1 cellular context compared by ENCODE assay signal in the genomic region with DNA sequence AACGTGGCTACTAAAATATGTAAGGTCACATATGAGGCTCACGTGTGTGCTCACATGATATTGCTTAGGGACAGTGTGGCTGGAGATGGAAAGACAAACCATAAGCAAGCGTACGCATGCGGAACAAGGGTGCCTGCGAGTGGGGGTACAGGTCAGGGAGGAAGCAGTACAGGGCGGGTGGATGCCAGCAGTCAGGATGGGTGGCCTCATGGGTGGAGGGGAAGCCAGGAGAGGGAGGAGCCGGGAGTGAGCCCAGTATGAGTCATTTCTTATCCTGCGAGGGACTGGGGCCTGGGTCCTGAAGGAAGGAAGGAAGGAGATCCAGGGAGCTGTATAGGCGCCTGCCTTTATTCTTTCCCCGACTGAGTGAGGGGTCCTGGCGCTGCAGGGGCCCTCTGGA.
TF ChIP-seq lines count a peak whose summit lies in the region.

No MANE protein-coding gene starts in this region.

TF ChIP-seq in K562, 482 proteins besides CTCF, POLR2A, EP300 and RAD21 (continued from another document and continues in another):
- TF ChIP-seq SREBF2 (CRISPR knock-in tag; IDR thresholded peaks at IDR 0.05) (no peak), CXXC5 (CRISPR knock-in tag; IDR thresholded peaks at IDR 0.05) (peak; percentile 35), CSDE1 (IDR thresholded peaks at IDR 0.05) (no peak), HDAC2 (IDR thresholded peaks at IDR 0.05) (no peak), NR2C1 (IDR thresholded peaks at IDR 0.05) (no peak), NR2C1 (tag; IDR thresholded peaks at IDR 0.05) (no peak), FOS (IDR thresholded peaks at IDR 0.05; ENCODE audit: extremely low read depth, insufficient read length) (peak; percentile 17), ELK3 (CRISPR knock-in tag; IDR thresholded peaks at IDR 0.05) (no peak), ZNF3 (CRISPR knock-in tag; IDR thresholded peaks at IDR 0.05) (no peak), TAF1 (IDR thresholded peaks at IDR 0.05; ENCODE audit: control insufficient read depth, extremely low read depth, insufficient read depth, low read length, severe bottlenecking) (no peak), CBX8 (IDR thresholded peaks at IDR 0.05; ENCODE audit: borderline replicate concordance, extremely low read depth, low read depth, low read length, poor library complexity, severe bottlenecking) (no peak), SAFB2 (IDR thresholded peaks at IDR 0.05; ENCODE audit: borderline replicate concordance, low read depth, low read length, severe bottlenecking) (no peak), BDP1 (IDR thresholded peaks at IDR 0.05; ENCODE audit: insufficient read depth, insufficient read length) (no peak), NR4A1 (CRISPR knock-in tag; IDR thresholded peaks at IDR 0.05) (no peak), NR4A1 (tag; IDR thresholded peaks at IDR 0.05) (no peak), THRAP3 (IDR thresholded peaks at IDR 0.05; ENCODE audit: borderline replicate concordance) (no peak), TCFL5 (CRISPR knock-in tag; conservative IDR thresholded peaks at IDR 0.05) (no peak), RCOR1 (IDR thresholded peaks at IDR 0.05; ENCODE audit: borderline replicate concordance in 1 of 2, low read depth in 2 of 2, low read length in 2 of 2) (no peak), ATF3 (IDR thresholded peaks at IDR 0.05) (peak; percentile 85), ATF3 (CRISPR knock-in tag; conservative IDR thresholded peaks at IDR 0.05) (no peak), MLX (CRISPR knock-in tag; conservative IDR thresholded peaks at IDR 0.05) (no peak), SMAD4 (CRISPR knock-in tag; conservative IDR thresholded peaks at IDR 0.05) (0 out of 2 replicates have a peak, but pooled peaks have one; percentile 35), HMG20A (CRISPR knock-in tag; conservative IDR thresholded peaks at IDR 0.05) (no peak), ZFP30 (CRISPR knock-in tag; IDR thresholded peaks at IDR 0.05; ENCODE audit: borderline replicate concordance) (no peak), JUN (IDR thresholded peaks at IDR 0.05; ENCODE audit: borderline replicate concordance, low read depth, low read length) (peak; percentile 64; the same call in 1 of the 2 replicates), JUN (CRISPR knock-in tag; IDR thresholded peaks at IDR 0.05; ENCODE audit: borderline replicate concordance) (no peak), EZH2 (IDR thresholded peaks at IDR 0.05; ENCODE audit: borderline replicate concordance, low read depth, low read length) (no peak), DPF2 (IDR thresholded peaks at IDR 0.05) (peak; percentile 68; the same call in 1 of the 2 replicates), NRF1 (conservative IDR thresholded peaks at IDR 0.05 in 1 of 2, IDR thresholded peaks at IDR 0.05 in 1 of 2) (peak; percentile 65 to 71), FOSL1 (tag; conservative IDR thresholded peaks at IDR 0.05) (peak; percentile 86), PHF20 (IDR thresholded peaks at IDR 0.05; ENCODE audit: partially characterized antibody) (no peak), JUND (IDR thresholded peaks at IDR 0.05; ENCODE audit: borderline replicate concordance, low read depth, low read length) (peak; percentile 93), JUND (tag; IDR thresholded peaks at IDR 0.05; ENCODE audit: borderline replicate concordance, low read depth, low read length) (peak; percentile 87; the same call in 2 of the 3 replicates), ARID1B (IDR thresholded peaks at IDR 0.05) (peak; percentile 67), ATF7 (IDR thresholded peaks at IDR 0.05) (peak; percentile 32; the same call in 1 of the 2 replicates), ZNF263 (CRISPR knock-in tag; IDR thresholded peaks at IDR 0.05; ENCODE audit: borderline replicate concordance) (no peak), MXD1 (CRISPR knock-in tag; IDR thresholded peaks at IDR 0.05; ENCODE audit: borderline replicate concordance, poor library complexity, severe bottlenecking) (no peak), RUNX1 (IDR thresholded peaks at IDR 0.05; ENCODE audit: low read depth) (no peak), ZNF79 (CRISPR knock-in tag; IDR thresholded peaks at IDR 0.05; ENCODE audit: low read depth) (no peak), PRPF4 (IDR thresholded peaks at IDR 0.05; ENCODE audit: insufficient read depth, low read depth, low read length, poor library complexity, severe bottlenecking) (no peak), NR2F6 (CRISPR knock-in tag; IDR thresholded peaks at IDR 0.05) (no peak), XRCC3 (IDR thresholded peaks at IDR 0.05) (no peak), NFE2L1 (tag; IDR thresholded peaks at IDR 0.05; ENCODE audit: borderline replicate concordance, low read depth) (no peak), NFXL1 (CRISPR knock-in tag; IDR thresholded peaks at IDR 0.05) (no peak), ZFX (CRISPR knock-in tag; IDR thresholded peaks at IDR 0.05) (peak; percentile 32; the same call in 1 of the 2 replicates), GABPB1 (CRISPR knock-in tag; IDR thresholded peaks at IDR 0.05) (no peak), ZNF436 (CRISPR knock-in tag; IDR thresholded peaks at IDR 0.05) (no peak)
- TF ChIP-seq, protein P1, sequence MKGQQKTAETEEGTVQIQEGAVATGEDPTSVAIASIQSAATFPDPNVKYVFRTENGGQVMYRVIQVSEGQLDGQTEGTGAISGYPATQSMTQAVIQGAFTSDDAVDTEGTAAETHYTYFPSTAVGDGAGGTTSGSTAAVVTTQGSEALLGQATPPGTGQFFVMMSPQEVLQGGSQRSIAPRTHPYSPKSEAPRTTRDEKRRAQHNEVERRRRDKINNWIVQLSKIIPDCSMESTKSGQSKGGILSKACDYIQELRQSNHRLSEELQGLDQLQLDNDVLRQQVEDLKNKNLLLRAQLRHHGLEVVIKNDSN (CRISPR knock-in tag; IDR thresholded peaks at IDR 0.05): peak; percentile 41; the same call in 1 of the 2 replicates
- TF ChIP-seq, protein P2, sequence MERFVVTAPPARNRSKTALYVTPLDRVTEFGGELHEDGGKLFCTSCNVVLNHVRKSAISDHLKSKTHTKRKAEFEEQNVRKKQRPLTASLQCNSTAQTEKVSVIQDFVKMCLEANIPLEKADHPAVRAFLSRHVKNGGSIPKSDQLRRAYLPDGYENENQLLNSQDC (CRISPR knock-in tag; IDR thresholded peaks at IDR 0.05): no peak
- TF ChIP-seq, protein P3, sequence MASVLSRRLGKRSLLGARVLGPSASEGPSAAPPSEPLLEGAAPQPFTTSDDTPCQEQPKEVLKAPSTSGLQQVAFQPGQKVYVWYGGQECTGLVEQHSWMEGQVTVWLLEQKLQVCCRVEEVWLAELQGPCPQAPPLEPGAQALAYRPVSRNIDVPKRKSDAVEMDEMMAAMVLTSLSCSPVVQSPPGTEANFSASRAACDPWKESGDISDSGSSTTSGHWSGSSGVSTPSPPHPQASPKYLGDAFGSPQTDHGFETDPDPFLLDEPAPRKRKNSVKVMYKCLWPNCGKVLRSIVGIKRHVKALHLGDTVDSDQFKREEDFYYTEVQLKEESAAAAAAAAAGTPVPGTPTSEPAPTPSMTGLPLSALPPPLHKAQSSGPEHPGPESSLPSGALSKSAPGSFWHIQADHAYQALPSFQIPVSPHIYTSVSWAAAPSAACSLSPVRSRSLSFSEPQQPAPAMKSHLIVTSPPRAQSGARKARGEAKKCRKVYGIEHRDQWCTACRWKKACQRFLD (CRISPR knock-in tag; IDR thresholded peaks at IDR 0.05): no peak
- TF ChIP-seq, protein P4, sequence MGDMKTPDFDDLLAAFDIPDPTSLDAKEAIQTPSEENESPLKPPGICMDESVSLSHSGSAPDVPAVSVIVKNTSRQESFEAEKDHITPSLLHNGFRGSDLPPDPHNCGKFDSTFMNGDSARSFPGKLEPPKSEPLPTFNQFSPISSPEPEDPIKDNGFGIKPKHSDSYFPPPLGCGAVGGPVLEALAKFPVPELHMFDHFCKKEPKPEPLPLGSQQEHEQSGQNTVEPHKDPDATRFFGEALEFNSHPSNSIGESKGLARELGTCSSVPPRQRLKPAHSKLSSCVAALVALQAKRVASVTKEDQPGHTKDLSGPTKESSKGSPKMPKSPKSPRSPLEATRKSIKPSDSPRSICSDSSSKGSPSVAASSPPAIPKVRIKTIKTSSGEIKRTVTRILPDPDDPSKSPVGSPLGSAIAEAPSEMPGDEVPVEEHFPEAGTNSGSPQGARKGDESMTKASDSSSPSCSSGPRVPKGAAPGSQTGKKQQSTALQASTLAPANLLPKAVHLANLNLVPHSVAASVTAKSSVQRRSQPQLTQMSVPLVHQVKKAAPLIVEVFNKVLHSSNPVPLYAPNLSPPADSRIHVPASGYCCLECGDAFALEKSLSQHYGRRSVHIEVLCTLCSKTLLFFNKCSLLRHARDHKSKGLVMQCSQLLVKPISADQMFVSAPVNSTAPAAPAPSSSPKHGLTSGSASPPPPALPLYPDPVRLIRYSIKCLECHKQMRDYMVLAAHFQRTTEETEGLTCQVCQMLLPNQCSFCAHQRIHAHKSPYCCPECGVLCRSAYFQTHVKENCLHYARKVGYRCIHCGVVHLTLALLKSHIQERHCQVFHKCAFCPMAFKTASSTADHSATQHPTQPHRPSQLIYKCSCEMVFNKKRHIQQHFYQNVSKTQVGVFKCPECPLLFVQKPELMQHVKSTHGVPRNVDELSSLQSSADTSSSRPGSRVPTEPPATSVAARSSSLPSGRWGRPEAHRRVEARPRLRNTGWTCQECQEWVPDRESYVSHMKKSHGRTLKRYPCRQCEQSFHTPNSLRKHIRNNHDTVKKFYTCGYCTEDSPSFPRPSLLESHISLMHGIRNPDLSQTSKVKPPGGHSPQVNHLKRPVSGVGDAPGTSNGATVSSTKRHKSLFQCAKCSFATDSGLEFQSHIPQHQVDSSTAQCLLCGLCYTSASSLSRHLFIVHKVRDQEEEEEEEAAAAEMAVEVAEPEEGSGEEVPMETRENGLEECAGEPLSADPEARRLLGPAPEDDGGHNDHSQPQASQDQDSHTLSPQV (IDR thresholded peaks at IDR 0.05): peak; percentile 35; the same call in 1 of the 2 replicates
- TF ChIP-seq, protein P5, sequence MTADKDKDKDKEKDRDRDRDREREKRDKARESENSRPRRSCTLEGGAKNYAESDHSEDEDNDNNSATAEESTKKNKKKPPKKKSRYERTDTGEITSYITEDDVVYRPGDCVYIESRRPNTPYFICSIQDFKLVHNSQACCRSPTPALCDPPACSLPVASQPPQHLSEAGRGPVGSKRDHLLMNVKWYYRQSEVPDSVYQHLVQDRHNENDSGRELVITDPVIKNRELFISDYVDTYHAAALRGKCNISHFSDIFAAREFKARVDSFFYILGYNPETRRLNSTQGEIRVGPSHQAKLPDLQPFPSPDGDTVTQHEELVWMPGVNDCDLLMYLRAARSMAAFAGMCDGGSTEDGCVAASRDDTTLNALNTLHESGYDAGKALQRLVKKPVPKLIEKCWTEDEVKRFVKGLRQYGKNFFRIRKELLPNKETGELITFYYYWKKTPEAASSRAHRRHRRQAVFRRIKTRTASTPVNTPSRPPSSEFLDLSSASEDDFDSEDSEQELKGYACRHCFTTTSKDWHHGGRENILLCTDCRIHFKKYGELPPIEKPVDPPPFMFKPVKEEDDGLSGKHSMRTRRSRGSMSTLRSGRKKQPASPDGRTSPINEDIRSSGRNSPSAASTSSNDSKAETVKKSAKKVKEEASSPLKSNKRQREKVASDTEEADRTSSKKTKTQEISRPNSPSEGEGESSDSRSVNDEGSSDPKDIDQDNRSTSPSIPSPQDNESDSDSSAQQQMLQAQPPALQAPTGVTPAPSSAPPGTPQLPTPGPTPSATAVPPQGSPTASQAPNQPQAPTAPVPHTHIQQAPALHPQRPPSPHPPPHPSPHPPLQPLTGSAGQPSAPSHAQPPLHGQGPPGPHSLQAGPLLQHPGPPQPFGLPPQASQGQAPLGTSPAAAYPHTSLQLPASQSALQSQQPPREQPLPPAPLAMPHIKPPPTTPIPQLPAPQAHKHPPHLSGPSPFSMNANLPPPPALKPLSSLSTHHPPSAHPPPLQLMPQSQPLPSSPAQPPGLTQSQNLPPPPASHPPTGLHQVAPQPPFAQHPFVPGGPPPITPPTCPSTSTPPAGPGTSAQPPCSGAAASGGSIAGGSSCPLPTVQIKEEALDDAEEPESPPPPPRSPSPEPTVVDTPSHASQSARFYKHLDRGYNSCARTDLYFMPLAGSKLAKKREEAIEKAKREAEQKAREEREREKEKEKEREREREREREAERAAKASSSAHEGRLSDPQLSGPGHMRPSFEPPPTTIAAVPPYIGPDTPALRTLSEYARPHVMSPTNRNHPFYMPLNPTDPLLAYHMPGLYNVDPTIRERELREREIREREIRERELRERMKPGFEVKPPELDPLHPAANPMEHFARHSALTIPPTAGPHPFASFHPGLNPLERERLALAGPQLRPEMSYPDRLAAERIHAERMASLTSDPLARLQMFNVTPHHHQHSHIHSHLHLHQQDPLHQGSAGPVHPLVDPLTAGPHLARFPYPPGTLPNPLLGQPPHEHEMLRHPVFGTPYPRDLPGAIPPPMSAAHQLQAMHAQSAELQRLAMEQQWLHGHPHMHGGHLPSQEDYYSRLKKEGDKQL (CRISPR knock-in tag; IDR thresholded peaks at IDR 0.05; ENCODE audit: borderline replicate concordance): no peak
